Comparison of ENCODE assay signal across 1 cellular context in the genomic region with DNA sequence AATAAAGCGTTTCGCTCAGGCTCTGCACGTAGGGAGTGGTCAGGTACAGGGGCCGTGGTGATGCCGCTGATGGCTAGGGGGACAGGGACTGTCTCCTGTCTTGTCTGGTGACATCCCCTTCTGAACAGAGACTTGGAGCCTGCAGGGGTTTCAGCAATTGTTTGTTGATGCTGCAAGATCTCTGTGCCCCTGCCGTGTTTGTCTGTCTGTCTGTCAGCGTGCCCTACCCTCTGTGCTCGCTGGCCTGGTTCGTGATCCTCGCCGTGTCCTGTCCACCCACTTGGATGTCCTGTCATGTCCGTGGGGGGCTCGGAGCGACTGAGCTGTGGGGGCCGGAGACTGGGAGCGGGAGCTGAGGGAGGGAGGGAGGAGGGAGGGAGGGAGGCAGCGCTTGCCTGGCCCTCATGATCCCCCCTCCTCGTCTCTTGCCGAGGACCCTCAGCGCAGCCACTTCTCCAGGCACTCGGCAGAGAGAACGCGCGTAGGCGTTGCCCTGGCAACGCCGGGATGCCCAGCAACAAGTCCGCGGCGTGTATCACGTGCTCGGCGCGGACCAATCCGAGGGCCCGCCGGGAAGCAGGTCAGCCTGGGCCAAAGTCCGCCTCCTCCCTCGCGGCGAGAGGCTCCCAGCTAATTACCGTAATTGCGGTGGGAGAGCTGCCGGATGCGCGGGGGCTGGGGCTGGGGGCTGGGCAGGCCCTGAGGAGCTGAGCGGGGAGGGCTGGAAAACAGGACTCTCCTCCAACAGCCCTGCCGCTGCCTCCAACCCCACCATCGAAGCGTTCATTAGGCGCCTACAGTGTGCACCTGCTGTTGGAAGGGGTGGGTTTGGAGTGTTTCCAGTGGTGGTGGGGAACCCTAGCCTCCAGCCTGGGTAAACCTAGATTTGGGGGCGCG.
TF ChIP-seq lines count a peak whose summit lies in the region.

No MANE protein-coding gene starts in this region.

TF ChIP-seq in WTC11, 78 proteins besides CTCF, POLR2A, EP300 and RAD21 (continued from another document):
- TF ChIP-seq AFF4 (CRISPR knock-in tag; IDR thresholded peaks at IDR 0.05; ENCODE audit: borderline replicate concordance): no peak; the same call in 1 of the 2 replicates
- peak; percentile 62; the same call in 1 of the 2 replicates for TF ChIP-seq MAX (CRISPR knock-in tag; IDR thresholded peaks at IDR 0.05)
- TF ChIP-seq ATF1 (CRISPR knock-in tag; IDR thresholded peaks at IDR 0.05): no peak
- peak; percentile 98 for TF ChIP-seq USF2 (CRISPR knock-in tag; IDR thresholded peaks at IDR 0.05)
- TF ChIP-seq ZNF263 (CRISPR knock-in tag; IDR thresholded peaks at IDR 0.05; ENCODE audit: low read depth): peak; percentile 67; the same call in 1 of the 2 replicates
- TF ChIP-seq SP1 (CRISPR knock-in tag; conservative IDR thresholded peaks at IDR 0.05): peak; percentile 74
- peak; percentile 41; the same call in 1 of the 2 replicates for TF ChIP-seq FOXK1 (CRISPR knock-in tag; IDR thresholded peaks at IDR 0.05)
- 0 out of 2 replicates have a peak, but pooled peaks have one; percentile 43 for TF ChIP-seq ZBTB21 (CRISPR knock-in tag; IDR thresholded peaks at IDR 0.05; ENCODE audit: borderline replicate concordance)
- no peak for TF ChIP-seq IRF1 (CRISPR knock-in tag; IDR thresholded peaks at IDR 0.05)
- TF ChIP-seq ETV6 (CRISPR knock-in tag; IDR thresholded peaks at IDR 0.05): peak; percentile 59; the same call in 1 of the 2 replicates
- TF ChIP-seq ZNF232 (CRISPR knock-in tag; IDR thresholded peaks at IDR 0.05): no peak
- peak; percentile 60; the same call in 1 of the 2 replicates for TF ChIP-seq GABPB1 (CRISPR knock-in tag; IDR thresholded peaks at IDR 0.05)
- no peak for TF ChIP-seq NR3C1 (CRISPR knock-in tag; conservative IDR thresholded peaks at IDR 0.05; ENCODE audit: low read depth)
- TF ChIP-seq KAT7 (CRISPR knock-in tag; IDR thresholded peaks at IDR 0.05; ENCODE audit: borderline replicate concordance): no peak
- TF ChIP-seq HMGA2 (CRISPR knock-in tag; IDR thresholded peaks at IDR 0.05): no peak
- TF ChIP-seq RORB (CRISPR knock-in tag; IDR thresholded peaks at IDR 0.05): no peak
- TF ChIP-seq, protein P1, sequence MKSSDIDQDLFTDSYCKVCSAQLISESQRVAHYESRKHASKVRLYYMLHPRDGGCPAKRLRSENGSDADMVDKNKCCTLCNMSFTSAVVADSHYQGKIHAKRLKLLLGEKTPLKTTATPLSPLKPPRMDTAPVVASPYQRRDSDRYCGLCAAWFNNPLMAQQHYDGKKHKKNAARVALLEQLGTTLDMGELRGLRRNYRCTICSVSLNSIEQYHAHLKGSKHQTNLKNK (CRISPR knock-in tag; IDR thresholded peaks at IDR 0.05): no peak
